In the genomic region with DNA sequence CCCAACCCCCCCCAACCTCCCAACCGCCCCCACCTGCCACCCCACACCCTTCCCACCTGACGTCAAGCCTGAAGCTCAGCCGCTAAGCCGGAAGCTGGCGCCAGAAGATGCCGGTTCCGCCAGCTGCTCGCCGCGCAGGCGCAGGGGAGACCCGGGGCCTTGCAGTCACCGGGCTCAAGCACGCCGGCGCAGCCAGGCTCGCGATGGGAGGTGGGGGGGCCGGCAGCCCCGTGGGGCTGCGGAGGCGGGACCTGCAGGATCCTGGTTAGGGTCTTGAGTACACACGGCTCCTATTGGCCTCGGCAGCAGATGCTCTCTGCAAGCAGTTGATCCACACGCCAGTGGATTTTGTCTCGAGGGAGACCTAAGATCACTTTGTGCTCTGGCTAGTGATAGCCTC, we compare ENCODE assay signal across 8 cellular contexts. TPM values are rescaled to one million over a fixed set of nuclear protein-coding genes. Genes with fewer than 3 reads are reported as not detected.
DNase-seq lines count a peak whose midpoint lies in the region; ATAC-seq and TF ChIP-seq lines count a peak whose summit lies in the region.

A gene (minus strand): TSS at position 109 of the 400 bp plus-strand sequence. CDS start 4,268 bp downstream, outside the sequence.

- H3K27me3 ChIP-seq in BJ (ENCODE audit: control insufficient read depth, insufficient read depth, low read length), result no peaks in the 10 kb centered on the region

- POLR2A ChIA-PET in BJ (lab: Charles Lee), result no interaction called here

- peak within 1 kb of the TSS; percentile 63 for H3K4me3 ChIP-seq in BJ (ENCODE audit: low read depth, low read length)

- CTCF ChIA-PET in BJ (lab: Yijun Ruan, JAX), result interaction anchor here (0.6 kb wide), 1 partner anchor 1242 kb away, joined by 3 read pairs; no protein-coding TSS in a partner anchor

- DNase-seq in BJ (ENCODE audit: low read depth) (peak; percentile 54), GM19240 (ENCODE audit: insufficient read length, low spot score) (peak; percentile 64), NCI-H524 treated with DMSO at 0.1 percent for 48 hours (lab: John Stamatoyannopoulos, UW) (peak; percentile 56), cortex of kidney (lab: John Stamatoyannopoulos, UW) (peak; percentile 84), left kidney (ENCODE audit: low read depth, low spot score) (peak; percentile 98)
- peak; percentile 91 for DNase-seq in activated CD4-positive, alpha-beta T cell treated with anti-CD3 and anti-CD28 coated beads for 48 hours
- peak; percentile 90 for DNase-seq in stimulated activated CD4-positive, alpha-beta T cell treated with anti-CD3 and anti-CD28 coated beads, Interleukin-1b, Interleukin-23, amount 100 ng/mL, for 48 hours

- H3K36me3 ChIP-seq in BJ (ENCODE audit: control insufficient read depth, insufficient read depth, low read length), result no peaks in the 10 kb centered on the region

- TF ChIP-seq CTCF in BJ (IDR thresholded peaks at IDR 0.05; ENCODE audit: insufficient read depth, low read depth, low read length), result no peak

- peak; percentile 69 for ATAC-seq in HG03457 (IDR thresholded peaks at IDR 0.05; ENCODE audit: unreplicated experiment)

RNA-seq across cellular contexts. Expression of the gene that starts here (rescaled TPM):
- 2.7 and 6.2 TPM in 2 replicates for polyA plus RNA-seq in BJ (2011; rRNA removed)
- 1.9 and 2.0 TPM in 2 replicates for polyA minus RNA-seq in BJ (2011; rRNA and poly(A)+ RNA removed)

Comparison
In these comparisons a context has a peak if more than half of its experiments do, and no peak if none do; other contexts are left out.
1. Peak in every context shown above with its lines: DNase-seq, ATAC-seq and H3K4me3 ChIP-seq.